Comparison of ENCODE assay signal across 11 cellular contexts in genomic region chr7:132145466-132145865, GRCh38.
DNase-seq lines count a peak whose midpoint lies in the region; ATAC-seq and TF ChIP-seq lines count a peak whose summit lies in the region.
"Had no signal": no experiment of that assay in that cellular context is flagged by ENCODE, and none has a peak within 500 bp of the region (broad histone marks: within the 10 kb centered on the region; RNA-seq: fewer than 3 reads in every experiment).

No MANE protein-coding gene starts in this region.

- DNase-seq in AG08396 (ENCODE audit: low spot score) (peak; percentile 53), NCI-H446 (lab: John Stamatoyannopoulos, UW) (peak; percentile 80 to 95), dermis blood vessel endothelial cell (peak; percentile 95), lung (ENCODE audit: low spot score) (no peak), SHP77 (lab: John Stamatoyannopoulos, UW) (no peak)
- no peak for DNase-seq in activated CD4-positive, CD25-positive, alpha-beta regulatory T cell (lab: John Stamatoyannopoulos, UW)
- DNase-seq in stimulated activated naive CD8-positive, alpha-beta T cell treated with anti-CD3 and anti-CD28 coated beads, Interleukin-15, amount 100 ng/mL, for 72 hours, result no peak
- DNase-seq: activated T-cell treated with anti-CD3 and anti-CD28 coated beads, Interleukin-2, amount 50 U/mL, for 72 hours; CD4-positive, CD25-positive, alpha-beta regulatory T cell; stimulated activated CD4-positive, alpha-beta T cell treated with anti-CD3 and anti-CD28 coated beads, Interleukin-4, amount 100 ng/mL, for 4 hours had no signal

- ATAC-seq in lung (ENCODE audit: insufficient read depth, low FRiP score) (peak; percentile 63), GM18505 (IDR thresholded peaks at IDR 0.05; ENCODE audit: unreplicated experiment) (no peak)
- no peak for ATAC-seq in stimulated activated naive CD8-positive, alpha-beta T cell treated with anti-CD3 and anti-CD28 coated beads, Interleukin-15, amount 100 ng/mL, for 72 hours
- ATAC-seq: activated T-cell treated with anti-CD3 and anti-CD28 coated beads, Interleukin-2, amount 50 U/mL, for 72 hours had no signal

- no peaks in the 10 kb centered on the region for H3K36me3 ChIP-seq in lung (ENCODE audit: control insufficient read depth in 2 of 2, insufficient read depth in 2 of 2, low read length in 2 of 2)

- H3K27ac Mint-ChIP-seq in stimulated activated naive CD8-positive, alpha-beta T cell treated with anti-CD3 and anti-CD28 coated beads, Interleukin-15, amount 100 ng/mL, for 72 hours, result no peak overlapping the region
- H3K27ac Mint-ChIP-seq: activated T-cell treated with anti-CD3 and anti-CD28 coated beads, Interleukin-2, amount 50 U/mL, for 72 hours had no signal

- TF ChIP-seq POLR2A in GM18505 (IDR thresholded peaks at IDR 0.05; ENCODE audit: borderline replicate concordance, extremely low read depth, insufficient read depth, insufficient read length), result no peak

- no peak overlapping the region for H3K4me3 Mint-ChIP-seq in stimulated activated naive CD8-positive, alpha-beta T cell treated with anti-CD3 and anti-CD28 coated beads, Interleukin-15, amount 100 ng/mL, for 72 hours
- H3K4me3 Mint-ChIP-seq: activated T-cell treated with anti-CD3 and anti-CD28 coated beads, Interleukin-2, amount 50 U/mL, for 72 hours; CD4-positive, CD25-positive, alpha-beta regulatory T cell had no signal

- no peaks in the 10 kb centered on the region for H3K4me1 ChIP-seq in lung (ENCODE audit: control insufficient read depth in 2 of 2, insufficient read depth in 2 of 2, low read length in 2 of 2)

- no peaks in the 10 kb centered on the region for H3K4me1 Mint-ChIP-seq in stimulated activated naive CD8-positive, alpha-beta T cell treated with anti-CD3 and anti-CD28 coated beads, Interleukin-15, amount 100 ng/mL, for 72 hours
- H3K4me1 Mint-ChIP-seq: CD4-positive, CD25-positive, alpha-beta regulatory T cell had no signal

- no peak overlapping the region for H3K27ac ChIP-seq in lung (ENCODE audit: low read depth in 1 of 2, low read length in 1 of 2)

- H3K27me3 Mint-ChIP-seq in stimulated activated naive CD8-positive, alpha-beta T cell treated with anti-CD3 and anti-CD28 coated beads, Interleukin-15, amount 100 ng/mL, for 72 hours, result peaks cover 9% of the 10 kb centered on the region
- H3K27me3 Mint-ChIP-seq: CD4-positive, CD25-positive, alpha-beta regulatory T cell had no signal

- no peak for TF ChIP-seq CTCF in lung (IDR thresholded peaks at IDR 0.05; ENCODE audit: control extremely low read depth, extremely low read depth)

- H3K27me3 ChIP-seq in lung (ENCODE audit: control insufficient read depth, insufficient read depth), result no peaks in the 10 kb centered on the region

- 79 to 82% methylated on average over 8 of the region's 8 CpGs for WGBS in lung, 2 donors

- peaks cover 0 to 2% of the 10 kb centered on the region in 2 donors for H3K9me3 ChIP-seq in lung (ENCODE audit: control insufficient read depth in 2 of 2, insufficient read depth in 1 of 2, low read length in 1 of 2)

- no peak overlapping the region for H3K4me3 ChIP-seq in lung

- no peaks in the 10 kb centered on the region for H3K9me3 Mint-ChIP-seq in stimulated activated naive CD8-positive, alpha-beta T cell treated with anti-CD3 and anti-CD28 coated beads, Interleukin-15, amount 100 ng/mL, for 72 hours
- H3K9me3 Mint-ChIP-seq: activated T-cell treated with anti-CD3 and anti-CD28 coated beads, Interleukin-2, amount 50 U/mL, for 72 hours; CD4-positive, CD25-positive, alpha-beta regulatory T cell had no signal

Comparison
In these comparisons a context has a peak if more than half of its experiments do, and no peak if none do; other contexts are left out.
1. DNase-seq: peak in AG08396 (single experiment), NCI-H446 (2 of 2) and dermis blood vessel endothelial cell (single experiment); none in lung (single experiment), activated CD4-positive, CD25-positive, alpha-beta regulatory T cell (0 of 4), SHP77 (0 of 2) and stimulated activated naive CD8-positive, alpha-beta T cell treated with anti-CD3 and anti-CD28 coated beads, Interleukin-15, amount 100 ng/mL, for 72 hours (0 of 2).